ENCODE assay signal across 13 cellular contexts in the genomic region with DNA sequence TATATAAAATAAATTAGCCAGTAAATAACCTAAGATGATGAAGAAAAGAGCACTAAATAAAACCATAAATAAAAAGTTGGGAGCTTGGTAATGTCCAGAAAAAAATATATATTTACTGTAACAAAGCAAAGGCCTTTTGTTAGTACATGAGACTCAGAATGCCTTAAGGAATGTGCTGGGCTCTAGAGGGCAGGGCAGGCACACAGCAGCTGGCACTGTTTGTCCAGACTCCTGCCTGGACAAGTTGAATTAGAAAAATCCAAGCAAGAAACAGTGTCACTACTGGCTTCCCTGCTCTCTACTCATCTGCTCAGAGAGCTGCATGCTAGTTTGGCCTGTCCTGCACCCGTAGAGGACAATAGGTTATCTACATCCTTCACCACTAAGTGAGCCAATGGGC. TPM values are rescaled to one million over a fixed set of nuclear protein-coding genes. Genes with fewer than 3 reads are reported as not detected.
DNase-seq lines count a peak whose midpoint lies in the region; ATAC-seq, FAIRE-seq and TF ChIP-seq lines count a peak whose summit lies in the region.
"Had no signal": no experiment of that assay in that cellular context is flagged by ENCODE, and none has a peak within 500 bp of the region (broad histone marks: within the 10 kb centered on the region; RNA-seq: fewer than 3 reads in every experiment).

No MANE protein-coding gene starts in this region.

- H3K9ac ChIP-seq in kidney (ENCODE audit: low read length in 2 of 2) = no peak overlapping the region

- TF ChIP-seq CTCF in BJ (IDR thresholded peaks at IDR 0.05; ENCODE audit: insufficient read depth, low read depth, low read length) (0 out of 2 replicates have a peak, but pooled peaks have one; percentile 13), astrocyte of the spinal cord (IDR thresholded peaks at IDR 0.05; ENCODE audit: low read depth, low read length) (peak; percentile 19), kidney (IDR thresholded peaks at IDR 0.05; ENCODE audit: borderline replicate concordance, extremely low read depth, insufficient read depth) (peak; percentile 16)

- CTCF ChIA-PET in BJ (lab: Yijun Ruan, JAX) = interaction anchor here (1.0 to 1.2 kb wide), 2 partner anchors 11 to 31 kb away, joined by 4 to 6 read pairs; no protein-coding TSS in a partner anchor

- H3K36me3 ChIP-seq in BJ (ENCODE audit: control insufficient read depth, insufficient read depth, low read length) (no peaks in the 10 kb centered on the region), kidney (ENCODE audit: control insufficient read depth in 1 of 2, insufficient read depth in 2 of 2, low read length in 2 of 2) (no peaks in the 10 kb centered on the region)
- H3K36me3 ChIP-seq: neutrophil had no signal

- no peak for DNase-seq in BJ (ENCODE audit: low read depth)
- peak; percentile 17 for DNase-seq in HT1080 (ENCODE audit: low read depth)
- DNase-seq in astrocyte of the spinal cord (ENCODE audit: low read depth, low spot score) = peak; percentile 5
- DNase-seq in kidney = no peak
- DNase-seq in NCI-H1417 treated with DMSO at 0.1 percent for 48 hours (lab: John Stamatoyannopoulos, UW) = no peak
- no peak for DNase-seq in OCI-M2 (lab: John Stamatoyannopoulos, UW; ENCODE audit: unreplicated experiment)
- no peak for DNase-seq in NCI-H82 treated with DMSO at 0.1 percent for 48 hours (lab: John Stamatoyannopoulos, UW; ENCODE audit: unreplicated experiment)
- DNase-seq: central memory CD4-positive, alpha-beta T cell; DMS153; PC-9 had no signal

- no peaks in the 10 kb centered on the region; the same call in 1 of the 2 replicates for H3K27me3 ChIP-seq in BJ (ENCODE audit: control insufficient read depth, insufficient read depth, low read length)
- H3K27me3 ChIP-seq: neutrophil had no signal

- no peak for FAIRE-seq in kidney (lab: Jason Lieb, UNC)

- ATAC-seq in HG03139 (IDR thresholded peaks at IDR 0.05; ENCODE audit: unreplicated experiment) = no peak

- POLR2A ChIA-PET in BJ (lab: Charles Lee) = no interaction called here

- intact Hi-C loops in kidney (cut with DNase I) = no loop called here

- no peak overlapping the region for H3K4me3 ChIP-seq in BJ (ENCODE audit: low read depth, low read length)
- no peak overlapping the region for H3K4me3 ChIP-seq in astrocyte of the spinal cord (ENCODE audit: low read depth, low read length)
- no peak overlapping the region for H3K4me3 ChIP-seq in kidney (ENCODE audit: low read length in 2 of 2)
- H3K4me3 ChIP-seq: PC-9 had no signal

- H3K27ac ChIP-seq in kidney (ENCODE audit: low read depth in 2 of 2, low read length in 2 of 2) = no peak overlapping the region
- H3K27ac ChIP-seq: neutrophil, PC-9 had no signal

- no peaks in the 10 kb centered on the region for H3K9me3 ChIP-seq in kidney (ENCODE audit: control insufficient read depth in 1 of 2, low read length in 2 of 2)
- H3K9me3 ChIP-seq: neutrophil had no signal

- in situ Hi-C loops in astrocyte of the spinal cord (cut with HindIII; ENCODE audit: low sequenced_read_pairs) = no loop called here

- H3K4me1 ChIP-seq in kidney (ENCODE audit: control insufficient read depth in 1 of 2, insufficient read depth in 1 of 2, low read depth in 1 of 2, low read length in 2 of 2) = peaks cover 0 to 2% of the 10 kb centered on the region in 2 donors

RNA-seq across cellular contexts. Expression of a gene that starts 8.8 kb away (rescaled TPM):
- not detected in 2 replicates for polyA plus RNA-seq in BJ (2011; rRNA removed)
- polyA minus RNA-seq in BJ (2011; rRNA and poly(A)+ RNA removed) = not detected in 2 replicates
- not detected in 2 replicates for total RNA-seq in HT1080 (2014; rRNA removed; shearing (Covaris generic))
- polyA plus RNA-seq in HT1080 (2015; cell fraction: cytosol; rRNA removed) = not detected in 2 replicates
- not detected in 2 replicates for polyA plus RNA-seq in HT1080 (2015; cell fraction: nucleus; rRNA removed)
- not detected for total RNA-seq in kidney
- polyA plus RNA-seq in kidney (ENCODE audit: insufficient read depth, low read depth, low replicate concordance) = not detected
- total RNA-seq: activated CD8-positive, alpha-beta memory T cell treated with anti-CD3 and anti-CD28 coated beads for 36 hours; PC-9 had no signal

RNA-seq across cellular contexts. Expression of a gene that starts 21.6 kb away (rescaled TPM):
- polyA plus RNA-seq in BJ (2011; rRNA removed) (not detected in 2 replicates), kidney (ENCODE audit: insufficient read depth, low read depth, low replicate concordance) (0.24 TPM)
- not detected in 2 replicates for polyA minus RNA-seq in BJ (2011; rRNA and poly(A)+ RNA removed)
- not detected in 2 replicates for total RNA-seq in HT1080 (2014; rRNA removed; shearing (Covaris generic))
- polyA plus RNA-seq in HT1080 (2015; cell fraction: cytosol; rRNA removed) = not detected in 2 replicates
- polyA plus RNA-seq in HT1080 (2015; cell fraction: nucleus; rRNA removed) = not detected in 2 replicates
- total RNA-seq in kidney = not detected
- total RNA-seq: activated CD8-positive, alpha-beta memory T cell treated with anti-CD3 and anti-CD28 coated beads for 36 hours; PC-9 had no signal

RNA-seq across cellular contexts. Expression of a gene that starts 46.4 kb away (rescaled TPM):
- polyA plus RNA-seq in BJ (2011; rRNA removed) = not detected in 2 replicates
- polyA minus RNA-seq in BJ (2011; rRNA and poly(A)+ RNA removed) = not detected in 2 replicates
- total RNA-seq in HT1080 (2014; rRNA removed; shearing (Covaris generic)) = not detected in 2 replicates
- not detected in 2 replicates for polyA plus RNA-seq in HT1080 (2015; cell fraction: cytosol; rRNA removed)
- not detected in 2 replicates for polyA plus RNA-seq in HT1080 (2015; cell fraction: nucleus; rRNA removed)
- not detected for total RNA-seq in kidney
- not detected for polyA plus RNA-seq in kidney (ENCODE audit: insufficient read depth, low read depth, low replicate concordance)
- total RNA-seq: activated CD8-positive, alpha-beta memory T cell treated with anti-CD3 and anti-CD28 coated beads for 36 hours; PC-9 had no signal

RNA-seq across cellular contexts. Expression of a gene that starts 54.7 kb away (rescaled TPM):
- polyA plus RNA-seq in BJ (2011; rRNA removed) (4.8 and 5.5 TPM in 2 replicates), kidney (ENCODE audit: insufficient read depth, low read depth, low replicate concordance) (12.5 TPM)
- 1.7 and 1.8 TPM in 2 replicates for polyA minus RNA-seq in BJ (2011; rRNA and poly(A)+ RNA removed)
- total RNA-seq in HT1080 (2014; rRNA removed; shearing (Covaris generic)) = 0.23 and 0.50 TPM in 2 replicates
- 1.7 and 2.2 TPM in 2 replicates for polyA plus RNA-seq in HT1080 (2015; cell fraction: cytosol; rRNA removed)
- 5.3 and 6.7 TPM in 2 replicates for polyA plus RNA-seq in HT1080 (2015; cell fraction: nucleus; rRNA removed)
- 9.4 TPM for total RNA-seq in kidney

Comparison
In these comparisons a context has a peak if more than half of its experiments do, and no peak if none do; other contexts are left out.
1. DNase-seq: peak in HT1080 (single experiment) and astrocyte of the spinal cord (single experiment); none in BJ (single experiment), kidney (single experiment), NCI-H1417 treated with DMSO at 0.1 percent for 48 hours (single experiment), OCI-M2 (single experiment) and NCI-H82 treated with DMSO at 0.1 percent for 48 hours (single experiment).
2. Peak in every context shown above with its lines, with median percentiles within 50 percentile points of each other: CTCF ChIP-seq.